8 cellular contexts compared by ENCODE assay signal in genomic region chrX:104343408-104344129, GRCh38.
A peak's percentile ranks its signal among the peaks of the same experiment; 100 is the strongest.
DNase-seq lines count a peak whose midpoint lies in the region; ATAC-seq and TF ChIP-seq lines count a peak whose summit lies in the region.

No MANE protein-coding gene starts in this region.

- no peak overlapping the region for H3K4me3 Mint-ChIP-seq in activated CD8-positive, alpha-beta memory T cell treated with anti-CD3 and anti-CD28 coated beads, Interleukin-2, amount 10 ng/mL, durations not matched to agents 7 days and 5 days

- no peaks in the 10 kb centered on the region for H3K9me3 Mint-ChIP-seq in activated CD8-positive, alpha-beta memory T cell treated with anti-CD3 and anti-CD28 coated beads, Interleukin-2, amount 10 ng/mL, durations not matched to agents 7 days and 5 days (ENCODE audit: low read depth)

- no peak overlapping the region for H3K27ac Mint-ChIP-seq in activated CD8-positive, alpha-beta memory T cell treated with anti-CD3 and anti-CD28 coated beads, Interleukin-2, amount 10 ng/mL, durations not matched to agents 7 days and 5 days

- no peaks in the 10 kb centered on the region for H3K36me3 Mint-ChIP-seq in activated CD8-positive, alpha-beta memory T cell treated with anti-CD3 and anti-CD28 coated beads, Interleukin-2, amount 10 ng/mL, durations not matched to agents 7 days and 5 days

- H3K27me3 Mint-ChIP-seq in activated CD8-positive, alpha-beta memory T cell treated with anti-CD3 and anti-CD28 coated beads, Interleukin-2, amount 10 ng/mL, durations not matched to agents 7 days and 5 days: peaks cover 7% of the 10 kb centered on the region

- CTCF ChIA-PET in activated CD8-positive, alpha-beta memory T cell treated with anti-CD3 and anti-CD28 coated beads, Interleukin-2, amount 10 ng/mL, durations not matched to agents 7 days and 5 days (lab: Charles Lee): no interaction called here

- peak; percentile 65 for TF ChIP-seq CTCF in C4-2B (conservative IDR thresholded peaks at IDR 0.05)

- ATAC-seq in GM18499 (IDR thresholded peaks at IDR 0.05; ENCODE audit: insufficient read depth, unreplicated experiment): peak; percentile 83
- ATAC-seq in HG02973 (IDR thresholded peaks at IDR 0.05; ENCODE audit: unreplicated experiment): peak; percentile 75
- ATAC-seq in activated CD8-positive, alpha-beta memory T cell treated with anti-CD3 and anti-CD28 coated beads, Interleukin-2, amount 10 ng/mL, durations not matched to agents 7 days and 5 days: peak; percentile 39
- no peak for ATAC-seq in HG02798 (IDR thresholded peaks at IDR 0.05; ENCODE audit: poor library complexity, unreplicated experiment)

- H3K27ac ChIP-seq in C4-2B: no peak overlapping the region

- no peaks in the 10 kb centered on the region for H3K4me1 Mint-ChIP-seq in activated CD8-positive, alpha-beta memory T cell treated with anti-CD3 and anti-CD28 coated beads, Interleukin-2, amount 10 ng/mL, durations not matched to agents 7 days and 5 days

- peak; percentile 20 to 57 for DNase-seq in NCI-H526 (lab: John Stamatoyannopoulos, UW)
- DNase-seq in activated CD8-positive, alpha-beta memory T cell treated with anti-CD3 and anti-CD28 coated beads, Interleukin-2, amount 10 ng/mL, durations not matched to agents 7 days and 5 days: peak; percentile 44
- DNase-seq in glomerular visceral epithelial cell (ENCODE audit: extremely low spot score): peak; percentile 64
- peak; percentile 21 for DNase-seq in stimulated activated CD4-positive, alpha-beta T cell treated with anti-CD3 and anti-CD28 coated beads, Interleukin-15, amount 100 ng/mL, for 24 hours
